Comparison of ENCODE assay signal across 15 cellular contexts in the genomic region with DNA sequence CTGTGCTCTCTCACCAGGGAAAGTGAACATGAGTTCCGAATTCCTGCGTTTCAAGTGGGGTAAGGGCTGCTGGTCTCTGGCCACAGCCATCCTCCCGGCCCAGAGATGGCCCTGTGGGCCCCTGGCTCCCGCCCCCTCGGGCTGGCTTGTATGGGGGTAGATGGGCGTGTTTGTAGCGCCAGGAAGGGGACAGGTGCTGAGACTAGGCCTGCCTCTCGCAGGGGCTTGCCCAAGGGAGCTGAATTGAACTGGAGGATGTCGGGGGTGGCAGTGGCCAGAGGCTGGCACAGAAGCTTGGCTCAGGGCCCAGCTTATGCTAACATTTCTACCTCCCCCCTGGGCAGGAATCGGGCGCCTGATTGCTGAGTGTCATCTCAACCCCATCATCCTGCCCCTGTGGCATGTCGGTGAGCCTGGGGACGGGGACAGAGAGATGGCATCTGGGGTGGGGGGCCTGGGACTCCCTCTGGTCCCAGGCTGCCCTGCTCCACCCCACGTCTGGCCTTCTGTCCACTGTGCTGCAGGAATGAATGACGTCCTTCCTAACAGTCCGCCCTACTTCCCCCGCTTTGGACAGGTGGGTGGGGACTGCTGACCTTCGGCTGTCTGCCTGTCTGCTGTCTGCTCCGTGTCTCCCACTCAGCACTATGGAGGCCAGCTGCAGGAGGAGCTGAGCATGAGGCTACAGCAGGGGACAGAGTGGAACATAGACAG. TPM values are rescaled to one million over a fixed set of nuclear protein-coding genes. Genes with fewer than 3 reads are reported as not detected.
A peak's percentile ranks its signal among the peaks of the same experiment; 100 is the strongest.
DNase-seq lines count a peak whose midpoint lies in the region; ATAC-seq and TF ChIP-seq lines count a peak whose summit lies in the region.
"Had no signal": no experiment of that assay in that cellular context is flagged by ENCODE, and none has a peak within 500 bp of the region (broad histone marks: within the 10 kb centered on the region; RNA-seq: fewer than 3 reads in every experiment).

No MANE protein-coding gene starts in this region.

- DNase-seq in NCI-H345 treated with DMSO at 0.1 percent for 48 hours (lab: John Stamatoyannopoulos, UW; ENCODE audit: unreplicated experiment), result peak; percentile 38
- DNase-seq in activated CD4-positive, alpha-beta memory T cell treated with anti-CD3 and anti-CD28 coated beads for 36 hours, result no peak
- DNase-seq in NOMO-1 (lab: John Stamatoyannopoulos, UW; ENCODE audit: unreplicated experiment in 2 of 2), result no peak
- DNase-seq in natural killer cell, result no peak
- DNase-seq: activated gamma-delta T cell, cortex of kidney, Kasumi-1, lower lobe of right lung, NCI-H2107, stomach had no signal

- no peaks in the 10 kb centered on the region for H3K27me3 Mint-ChIP-seq in activated CD4-positive, alpha-beta memory T cell treated with anti-CD3 and anti-CD28 coated beads for 36 hours
- no peaks in the 10 kb centered on the region for H3K27me3 Mint-ChIP-seq in natural killer cell (ENCODE audit: low read depth in 2 of 2)

- H3K27ac Mint-ChIP-seq in activated CD4-positive, alpha-beta memory T cell treated with anti-CD3 and anti-CD28 coated beads for 36 hours, result no peak overlapping the region
- no peak overlapping the region for H3K27ac Mint-ChIP-seq in natural killer cell

- H3K27ac ChIP-seq in skeletal muscle tissue (ENCODE audit: low read depth, low read length), result peak overlapping the region; percentile 25
- H3K27ac ChIP-seq: BLaER1 treated with 17β-estradiol and CSF1 and Interleukin-3, amounts not matched to agents 10 nM and 100 nM; lower lobe of right lung; stomach had no signal

- intact Hi-C loops in activated CD4-positive, alpha-beta memory T cell treated with anti-CD3 and anti-CD28 coated beads for 36 hours (cut with micrococcal nuclease), result no loop called here
- intact Hi-C loops in natural killer cell (cut with micrococcal nuclease), result no loop called here

- no peaks in the 10 kb centered on the region for H3K4me1 Mint-ChIP-seq in activated CD4-positive, alpha-beta memory T cell treated with anti-CD3 and anti-CD28 coated beads for 36 hours (ENCODE audit: low read depth)
- H3K4me1 Mint-ChIP-seq in natural killer cell, result no peaks in the 10 kb centered on the region
- H3K4me1 Mint-ChIP-seq: nephron had no signal

- no peak for TF ChIP-seq CTCF in natural killer cell (IDR thresholded peaks at IDR 0.05)

- no peaks in the 10 kb centered on the region for H3K9me3 ChIP-seq in skeletal muscle tissue (ENCODE audit: control insufficient read depth in 3 of 3, low read length in 3 of 3)
- H3K9me3 ChIP-seq: BLaER1 treated with 17β-estradiol and CSF1 and Interleukin-3, amounts not matched to agents 10 nM and 100 nM; HAP-1; lower lobe of right lung; stomach had no signal

- no peaks in the 10 kb centered on the region for H3K9me3 Mint-ChIP-seq in activated CD4-positive, alpha-beta memory T cell treated with anti-CD3 and anti-CD28 coated beads for 36 hours
- H3K9me3 Mint-ChIP-seq in natural killer cell, result no peaks in the 10 kb centered on the region

- H3K4me3 Mint-ChIP-seq in activated CD4-positive, alpha-beta memory T cell treated with anti-CD3 and anti-CD28 coated beads for 36 hours, result no peak overlapping the region
- H3K4me3 Mint-ChIP-seq in natural killer cell, result no peak overlapping the region
- H3K4me3 Mint-ChIP-seq: nephron had no signal

- CTCF ChIA-PET in activated CD4-positive, alpha-beta memory T cell treated with anti-CD3 and anti-CD28 coated beads for 36 hours (lab: Charles Lee), result no interaction called here

- POLR2A ChIA-PET in activated CD4-positive, alpha-beta memory T cell treated with anti-CD3 and anti-CD28 coated beads for 36 hours (lab: Charles Lee), result interaction anchor here (1.1 kb wide), 1 partner anchor 7 kb away, joined by 3 read pairs; no protein-coding TSS in a partner anchor

- peaks cover 4% of the 10 kb centered on the region for H3K36me3 Mint-ChIP-seq in activated CD4-positive, alpha-beta memory T cell treated with anti-CD3 and anti-CD28 coated beads for 36 hours
- H3K36me3 Mint-ChIP-seq in natural killer cell, result no peaks in the 10 kb centered on the region

- peaks cover 0 to 8% (median 0%) of the 10 kb centered on the region in 3 donors for H3K36me3 ChIP-seq in skeletal muscle tissue (ENCODE audit: control insufficient read depth in 3 of 3, insufficient read depth in 3 of 3, low read length in 3 of 3)
- H3K36me3 ChIP-seq: lower lobe of right lung had no signal

- peaks cover 4 to 25% (median 15%) of the 10 kb centered on the region in 3 donors for H3K4me1 ChIP-seq in skeletal muscle tissue (ENCODE audit: control insufficient read depth in 3 of 3, insufficient read depth in 3 of 3, low read length in 3 of 3)
- H3K4me1 ChIP-seq: HAP-1, lower lobe of right lung, stomach had no signal

- H3K4me3 ChIP-seq in skeletal muscle tissue (ENCODE audit: low read length in 3 of 3), result peak overlapping the region in 2 of 3 donors; percentile 38 to 60
- H3K4me3 ChIP-seq: BLaER1 treated with 17β-estradiol and CSF1 and Interleukin-3, amounts not matched to agents 10 nM and 100 nM; HAP-1; lower lobe of right lung; stomach had no signal

- peak overlapping the region in 2 of 3 donors; percentile 43 to 73 for H3K9ac ChIP-seq in skeletal muscle tissue (ENCODE audit: low read depth in 1 of 3, low read length in 3 of 3)
- H3K9ac ChIP-seq: BLaER1 treated with 17β-estradiol and CSF1 and Interleukin-3, amounts not matched to agents 10 nM and 100 nM had no signal

- ATAC-seq in esophagus mucosa (peak; percentile 27), natural killer cell (no peak)

- H3K27me3 ChIP-seq in skeletal muscle tissue (ENCODE audit: control insufficient read depth in 3 of 3, insufficient read depth in 3 of 3, low read length in 3 of 3), result no peaks in the 10 kb centered on the region
- H3K27me3 ChIP-seq: stomach had no signal

RNA-seq across cellular contexts. Expression of a gene that starts 8.5 kb away (rescaled TPM):
- total RNA-seq in esophagus mucosa (18.1 TPM), skeletal muscle tissue (7.3 TPM), natural killer cell (10 to 100 TPM; 67.3 to 87.2 (median 67.7) TPM)
- total RNA-seq in activated CD4-positive, alpha-beta memory T cell treated with anti-CD3 and anti-CD28 coated beads for 36 hours, result 10 to 100 TPM; 58.6 to 66.4 TPM

RNA-seq across cellular contexts. Expression of a gene that starts 8.6 kb away (rescaled TPM):
- 63.2 TPM for total RNA-seq in esophagus mucosa
- total RNA-seq in skeletal muscle tissue, result 24.5 TPM
- total RNA-seq in activated CD4-positive, alpha-beta memory T cell treated with anti-CD3 and anti-CD28 coated beads for 36 hours, result 10 to 100 TPM; 30.8 to 31.6 TPM
- total RNA-seq in natural killer cell, result 10 to 100 TPM; 62.4 to 71.7 (median 65.9) TPM

RNA-seq across cellular contexts. Expression of a gene that starts 10.8 kb away (rescaled TPM):
- 22.8 TPM for total RNA-seq in esophagus mucosa
- total RNA-seq in skeletal muscle tissue, result 47.0 TPM
- 10 to 100 TPM; 12.5 to 13.3 TPM for total RNA-seq in activated CD4-positive, alpha-beta memory T cell treated with anti-CD3 and anti-CD28 coated beads for 36 hours
- total RNA-seq in natural killer cell, result 10 to 100 TPM; 16.7 to 19.6 (median 16.8) TPM

RNA-seq across cellular contexts. Expression of a gene that starts 17.1 kb away (rescaled TPM):
- 33.8 TPM for total RNA-seq in esophagus mucosa
- total RNA-seq in skeletal muscle tissue, result 35.5 TPM
- 100 to 1,000 TPM; 119 to 121 TPM for total RNA-seq in activated CD4-positive, alpha-beta memory T cell treated with anti-CD3 and anti-CD28 coated beads for 36 hours
- 100 to 1,000 TPM; 138 to 174 (median 140) TPM for total RNA-seq in natural killer cell

RNA-seq across cellular contexts. Expression of a gene that starts 21.7 kb away (rescaled TPM):
- total RNA-seq in esophagus mucosa (2,565 TPM), skeletal muscle tissue (4,963 TPM), natural killer cell (1,000 to 10,000 TPM; 2,249 to 2,456 (median 2,324) TPM)
- 1,000 to 10,000 TPM; 3,597 to 3,654 TPM for total RNA-seq in activated CD4-positive, alpha-beta memory T cell treated with anti-CD3 and anti-CD28 coated beads for 36 hours
